In genomic region chr4:17511041-17511949, GRCh38 we compare ENCODE assay signal across 8 cellular contexts. TPM values are rescaled to one million over a fixed set of nuclear protein-coding genes. Genes with fewer than 3 reads are reported as not detected.
DNase-seq lines count a peak whose midpoint lies in the region; ATAC-seq and TF ChIP-seq lines count a peak whose summit lies in the region.

No MANE protein-coding gene starts in this region.

- H3K4me3 ChIP-seq in A673 (ENCODE audit: low read depth, low read length, poor library complexity, severe bottlenecking) (peak overlapping the region; percentile 66), OCI-LY3 (ENCODE audit: low read length) (peak overlapping the region; percentile 98), heart right ventricle (peak overlapping the region; percentile 62 to 93 (median 80)), uterus (peak overlapping the region; percentile 65 to 89)

- intact Hi-C loops in A673 (cut with micrococcal nuclease; ENCODE audit: unreplicated experiment): no loop called here
- intact Hi-C loops in heart right ventricle (cut with DNase I): loop anchor here in 2 of 10 donors (5.0 kb wide), 2 partner anchors 36 to 66 kb away; partner anchors contain the start of gene LAP3 (in 1 of the 2)
- intact Hi-C loops in posterior cingulate gyrus (cut with DNase I): no loop called here
- intact Hi-C loops in uterus (cut with DNase I; ENCODE audit: low total_unique reads): no loop called here

- H3K9me3 ChIP-seq in A673 (ENCODE audit: low read depth, low read length, poor library complexity, severe bottlenecking): no peaks in the 10 kb centered on the region
- no peaks in the 10 kb centered on the region for H3K9me3 ChIP-seq in OCI-LY3 (ENCODE audit: insufficient read depth, low read length)
- H3K9me3 ChIP-seq in heart right ventricle: no peaks in the 10 kb centered on the region
- H3K9me3 ChIP-seq in uterus: no peaks in the 10 kb centered on the region

- peak overlapping the region; percentile 94 for H3K27ac Mint-ChIP-seq in activated naive CD8-positive, alpha-beta T cell treated with anti-CD3 and anti-CD28 coated beads, Interleukin-2, amount 10 ng/mL, durations not matched to agents 7 days and 5 days

- H3K27me3 Mint-ChIP-seq in activated naive CD8-positive, alpha-beta T cell treated with anti-CD3 and anti-CD28 coated beads, Interleukin-2, amount 10 ng/mL, durations not matched to agents 7 days and 5 days: peaks cover 3% of the 10 kb centered on the region

- H3K27ac ChIP-seq in A673 (ENCODE audit: low read depth, low read length, poor library complexity, severe bottlenecking) (peak overlapping the region; percentile 44), OCI-LY3 (ENCODE audit: low read length) (peak overlapping the region; percentile 37; the same call in 1 of the 2 replicates), heart right ventricle (peak overlapping the region in 9 of 10 donors; percentile 64 to 85 (median 77)), uterus (peak overlapping the region; percentile 46 to 79)

- CTCF ChIA-PET in A673 (lab: Charles Lee): interaction anchor here (0.7 kb wide), 1 partner anchor 7 kb away, joined by 3 read pairs; no protein-coding TSS in a partner anchor

- H3K4me3 Mint-ChIP-seq in activated naive CD8-positive, alpha-beta T cell treated with anti-CD3 and anti-CD28 coated beads, Interleukin-2, amount 10 ng/mL, durations not matched to agents 7 days and 5 days: peak overlapping the region; percentile 99

- H2AFZ ChIP-seq in OCI-LY3 (ENCODE audit: low read depth, low read length): peak overlapping the region; percentile 95

- peak in 1 of 2 donors; percentile 7 for TF ChIP-seq POLR2A in uterus (IDR thresholded peaks at IDR 0.05)

- H3K36me3 ChIP-seq in A673 (ENCODE audit: insufficient read depth, low read length, poor library complexity, severe bottlenecking) (no peaks in the 10 kb centered on the region), OCI-LY3 (replicated peaks; ENCODE audit: low read depth, low read length) (peaks cover 9% of the 10 kb centered on the region), heart right ventricle (peaks cover 0 to 34% (median 5%) of the 10 kb centered on the region in 9 donors), uterus (no peaks in the 10 kb centered on the region)

- H3K79me2 ChIP-seq in OCI-LY3 (ENCODE audit: low read length): peaks cover 14% of the 10 kb centered on the region

- POLR2A ChIA-PET in A673 (lab: Charles Lee; ENCODE audit: low non-redundant PET): no interaction called here
- POLR2A ChIA-PET in activated naive CD8-positive, alpha-beta T cell treated with anti-CD3 and anti-CD28 coated beads, Interleukin-2, amount 10 ng/mL, durations not matched to agents 7 days and 5 days (lab: Charles Lee): no interaction called here

- peaks cover 25% of the 10 kb centered on the region for H3K4me1 Mint-ChIP-seq in activated naive CD8-positive, alpha-beta T cell treated with anti-CD3 and anti-CD28 coated beads, Interleukin-2, amount 10 ng/mL, durations not matched to agents 7 days and 5 days

- BruUV-seq in A673 (replicated peaks; lab: Mats Ljungman, UMichigan): no TSS peak

- H4K20me1 ChIP-seq in OCI-LY3 (ENCODE audit: insufficient read depth, low read length): no peaks in the 10 kb centered on the region

- TF ChIP-seq CTCF in A673 (conservative IDR thresholded peaks at IDR 0.05; ENCODE audit: low read depth, low read length) (no peak), OCI-LY3 (IDR thresholded peaks at IDR 0.05; ENCODE audit: low read depth, low read length) (no peak), heart right ventricle (IDR thresholded peaks at IDR 0.05) (no peak), uterus (IDR thresholded peaks at IDR 0.05) (no peak)

- whole genome bisulfite sequencing in heart right ventricle, 2 donors: 3% methylated on average over 43 to 44 of the region's 44 CpGs

- peaks cover 8% of the 10 kb centered on the region for H3K4me1 ChIP-seq in A673 (ENCODE audit: insufficient read depth, low read length, poor library complexity, severe bottlenecking)
- H3K4me1 ChIP-seq in OCI-LY3 (ENCODE audit: low read length): peaks cover 17% of the 10 kb centered on the region
- peaks cover 0 to 27% (median 19%) of the 10 kb centered on the region in 9 donors for H3K4me1 ChIP-seq in heart right ventricle
- H3K4me1 ChIP-seq in uterus: peaks cover 3 to 8% of the 10 kb centered on the region in 2 donors

- H3K4me2 ChIP-seq in OCI-LY3 (ENCODE audit: low read length): peak overlapping the region; percentile 93

- ATAC-seq in GM18508 (IDR thresholded peaks at IDR 0.05; ENCODE audit: insufficient read depth, unreplicated experiment) (peak; percentile 27), HG02981 (IDR thresholded peaks at IDR 0.05; ENCODE audit: unreplicated experiment) (peak; percentile 51), heart right ventricle (peak; percentile 62 to 86 (median 68))
- ATAC-seq in activated naive CD8-positive, alpha-beta T cell treated with anti-CD3 and anti-CD28 coated beads, Interleukin-2, amount 10 ng/mL, durations not matched to agents 7 days and 5 days (ENCODE audit: low read depth): peak; percentile 69

- peaks cover 16% of the 10 kb centered on the region for H3K36me3 Mint-ChIP-seq in activated naive CD8-positive, alpha-beta T cell treated with anti-CD3 and anti-CD28 coated beads, Interleukin-2, amount 10 ng/mL, durations not matched to agents 7 days and 5 days

- DNase-seq in A673 (ENCODE audit: low spot score): peak; percentile 48
- DNase-seq in activated naive CD8-positive, alpha-beta T cell treated with anti-CD3 and anti-CD28 coated beads, Interleukin-2, amount 10 ng/mL, durations not matched to agents 7 days and 5 days: peak; percentile 70
- peak; percentile 44 to 66 for DNase-seq in heart right ventricle
- DNase-seq in posterior cingulate gyrus: peak in 9 of 10 donors; percentile 27 to 91 (median 55)
- DNase-seq in uterus: peak; percentile 57 to 62

- no peaks in the 10 kb centered on the region for H3K9me3 Mint-ChIP-seq in activated naive CD8-positive, alpha-beta T cell treated with anti-CD3 and anti-CD28 coated beads, Interleukin-2, amount 10 ng/mL, durations not matched to agents 7 days and 5 days

- H3K9ac ChIP-seq in OCI-LY3 (ENCODE audit: low read length): peak overlapping the region; percentile 89

- H3K27me3 ChIP-seq in A673 (replicated peaks; ENCODE audit: insufficient read depth, low read depth, low read length, poor library complexity) (no peaks in the 10 kb centered on the region), OCI-LY3 (ENCODE audit: low read depth, low read length) (peaks cover 6% of the 10 kb centered on the region; the same call in 1 of the 2 replicates), heart right ventricle (peaks cover 0 to 12% (median 0%) of the 10 kb centered on the region in 7 donors), uterus (no peaks in the 10 kb centered on the region)

RNA-seq across cellular contexts. Expression of gene QDPR, which starts 0.6 kb away (rescaled TPM):
- 14.7 and 17.7 TPM in 2 replicates for total RNA-seq in A673 (2021)
- total RNA-seq in activated naive CD8-positive, alpha-beta T cell treated with anti-CD3 and anti-CD28 coated beads, Interleukin-2, amount 10 ng/mL, durations not matched to agents 7 days and 5 days: 10 to 100 TPM; 20.4 to 21.2 TPM
- total RNA-seq in heart right ventricle: 10 to 100 TPM; 43.4 to 68.4 (median 58.4) TPM
- 10 to 100 TPM; 21.6 to 23.5 TPM for polyA plus RNA-seq in heart right ventricle
- total RNA-seq in uterus: 10 to 100 TPM in 2 of 4 donors, 1 to 10 TPM in 2; 2.3 to 48.5 (median 16.5) TPM

RNA-seq across cellular contexts. Expression of gene CLRN2, which starts 3.7 kb away (rescaled TPM):
- total RNA-seq in A673 (2021): not detected in 2 replicates
- total RNA-seq in activated naive CD8-positive, alpha-beta T cell treated with anti-CD3 and anti-CD28 coated beads, Interleukin-2, amount 10 ng/mL, durations not matched to agents 7 days and 5 days: not detected
- not detected for total RNA-seq in heart right ventricle
- not detected for polyA plus RNA-seq in heart right ventricle
- total RNA-seq in uterus: not detected

Comparison
In these comparisons a context has a peak if more than half of its experiments do, and no peak if none do; other contexts are left out.
1. Peak in every context shown above with its lines: DNase-seq, ATAC-seq, H3K4me3 ChIP-seq and H3K27ac ChIP-seq.